Comparison of ENCODE assay signal across 14 cellular contexts in genomic region chr20:32319100-32319499, GRCh38.
"Had no signal": no experiment of that assay in that cellular context is flagged by ENCODE, and none has a peak within 500 bp of the region (broad histone marks: within the 10 kb centered on the region; RNA-seq: fewer than 3 reads in every experiment).

No MANE protein-coding gene starts in this region.

- H3K27me3 Mint-ChIP-seq: activated CD4-positive, alpha-beta T cell treated with anti-CD3 and anti-CD28 coated beads, Interleukin-2, amount 10 ng/mL, durations not matched to agents 24 days and 14 days; activated naive CD4-positive, alpha-beta T cell treated with anti-CD3 and anti-CD28 coated beads, Interleukin-2, amount 50 U/mL, for 24 hours; brain; naive thymus-derived CD8-positive, alpha-beta T cell had no signal

- H3K9me3 Mint-ChIP-seq: activated CD4-positive, alpha-beta T cell treated with anti-CD3 and anti-CD28 coated beads, Interleukin-2, amount 10 ng/mL, durations not matched to agents 24 days and 14 days; activated naive CD4-positive, alpha-beta T cell treated with anti-CD3 and anti-CD28 coated beads, Interleukin-2, amount 50 U/mL, for 24 hours; activated T-helper 2 cell treated with anti-CD3 and anti-CD28 coated beads, Interferon-gamma antibody, Interleukin-2, Interleukin-4, amounts not matched to agents 10 μg/mL and 5 μg/mL and 100 μg/mL, durations not matched to agents 14 hours and 24 hours and 36 hours; brain; naive thymus-derived CD8-positive, alpha-beta T cell had no signal

- DNase-seq: activated CD4-positive, alpha-beta T cell treated with anti-CD3 and anti-CD28 coated beads, Interleukin-2, amount 10 ng/mL, durations not matched to agents 24 days and 14 days; cortex of kidney; effector CD8-positive, alpha-beta T cell; glutamatergic neuron; hypothalamus; left ventricle myocardium inferior; naive thymus-derived CD8-positive, alpha-beta T cell; posterior cingulate gyrus; retina; Right ventricle myocardium superior; SK-N-SH had no signal

- H3K27ac Mint-ChIP-seq: activated CD4-positive, alpha-beta T cell treated with anti-CD3 and anti-CD28 coated beads, Interleukin-2, amount 10 ng/mL, durations not matched to agents 24 days and 14 days; activated T-helper 2 cell treated with anti-CD3 and anti-CD28 coated beads, Interferon-gamma antibody, Interleukin-2, Interleukin-4, amounts not matched to agents 10 μg/mL and 5 μg/mL and 100 μg/mL, durations not matched to agents 14 hours and 24 hours and 36 hours had no signal

- H3K4me3 Mint-ChIP-seq: activated CD4-positive, alpha-beta T cell treated with anti-CD3 and anti-CD28 coated beads, Interleukin-2, amount 10 ng/mL, durations not matched to agents 24 days and 14 days; activated naive CD4-positive, alpha-beta T cell treated with anti-CD3 and anti-CD28 coated beads, Interleukin-2, amount 50 U/mL, for 24 hours; brain; naive thymus-derived CD8-positive, alpha-beta T cell had no signal

- ATAC-seq: naive thymus-derived CD8-positive, alpha-beta T cell had no signal
